In the genomic region with DNA sequence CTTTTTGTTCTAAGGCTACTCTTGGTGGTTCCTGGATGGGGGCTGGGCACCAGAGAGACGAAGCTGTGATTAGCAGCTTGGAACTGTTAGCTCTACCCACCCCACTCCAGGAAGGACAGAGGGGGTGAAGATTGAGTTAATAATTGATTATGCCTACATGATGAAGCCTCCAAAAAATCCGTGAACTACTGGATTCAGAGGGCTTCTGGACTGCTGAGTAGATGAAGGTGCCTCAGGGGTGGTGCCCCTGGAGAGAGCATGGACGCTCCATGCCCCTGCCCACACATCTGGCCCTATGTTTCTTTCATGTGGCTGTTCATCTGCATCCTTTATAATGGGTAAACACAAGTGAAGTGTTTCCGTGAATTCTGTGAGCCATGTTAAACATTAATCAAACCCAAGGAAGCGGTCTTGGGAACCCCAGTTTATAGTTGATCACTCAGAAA, we compare ENCODE assay signal across 1 cellular context.
TF ChIP-seq lines count a peak whose summit lies in the region.

No MANE protein-coding gene starts in this region.

TF ChIP-seq in HepG2, 621 proteins besides CTCF, POLR2A, EP300 and RAD21:
- TF ChIP-seq, protein P1, sequence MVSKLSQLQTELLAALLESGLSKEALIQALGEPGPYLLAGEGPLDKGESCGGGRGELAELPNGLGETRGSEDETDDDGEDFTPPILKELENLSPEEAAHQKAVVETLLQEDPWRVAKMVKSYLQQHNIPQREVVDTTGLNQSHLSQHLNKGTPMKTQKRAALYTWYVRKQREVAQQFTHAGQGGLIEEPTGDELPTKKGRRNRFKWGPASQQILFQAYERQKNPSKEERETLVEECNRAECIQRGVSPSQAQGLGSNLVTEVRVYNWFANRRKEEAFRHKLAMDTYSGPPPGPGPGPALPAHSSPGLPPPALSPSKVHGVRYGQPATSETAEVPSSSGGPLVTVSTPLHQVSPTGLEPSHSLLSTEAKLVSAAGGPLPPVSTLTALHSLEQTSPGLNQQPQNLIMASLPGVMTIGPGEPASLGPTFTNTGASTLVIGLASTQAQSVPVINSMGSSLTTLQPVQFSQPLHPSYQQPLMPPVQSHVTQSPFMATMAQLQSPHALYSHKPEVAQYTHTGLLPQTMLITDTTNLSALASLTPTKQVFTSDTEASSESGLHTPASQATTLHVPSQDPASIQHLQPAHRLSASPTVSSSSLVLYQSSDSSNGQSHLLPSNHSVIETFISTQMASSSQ (IDR thresholded peaks at IDR 0.05; ENCODE audit: low read depth) = peak; percentile 69
- TF ChIP-seq, protein P1 (CRISPR knock-in tag; IDR thresholded peaks at IDR 0.05; ENCODE audit: borderline replicate concordance) = no peak
- TF ChIP-seq GATAD2A (CRISPR knock-in tag; IDR thresholded peaks at IDR 0.05) (peak; percentile 6; the same call in 1 of the 2 replicates), HNF1B (CRISPR knock-in tag; IDR thresholded peaks at IDR 0.05) (0 out of 2 replicates have a peak, but pooled peaks have one; percentile 21), ZNF749 (CRISPR knock-in tag; IDR thresholded peaks at IDR 0.05; ENCODE audit: borderline replicate concordance) (no peak)
TF ChIP-seq in HepG2: peak in this region for 3.
